1 cellular context compared by ENCODE assay signal in genomic region chr3:19226516-19226915, GRCh38.
TF ChIP-seq lines count a peak whose summit lies in the region.

No MANE protein-coding gene starts in this region.

TF ChIP-seq in GM23338, 12 proteins besides CTCF, POLR2A, EP300 and RAD21:
- TF ChIP-seq ZNF462 (CRISPR knock-in tag; IDR thresholded peaks at IDR 0.05) (no peak), NANOG (IDR thresholded peaks at IDR 0.05; ENCODE audit: borderline replicate concordance) (no peak), ZNF114 (CRISPR knock-in tag; IDR thresholded peaks at IDR 0.05) (no peak), CREB1 (CRISPR knock-in tag; IDR thresholded peaks at IDR 0.05; ENCODE audit: low read depth) (no peak), STAT1 (IDR thresholded peaks at IDR 0.05; ENCODE audit: unreplicated experiment) (no peak), JUNB (IDR thresholded peaks at IDR 0.05; ENCODE audit: unreplicated experiment) (no peak), POLR2AphosphoS5 (IDR thresholded peaks at IDR 0.05; ENCODE audit: low read depth) (no peak), REST (IDR thresholded peaks at IDR 0.05; ENCODE audit: unreplicated experiment) (no peak), EZH2 (IDR thresholded peaks at IDR 0.05; ENCODE audit: low read depth, unreplicated experiment) (no peak), ETS1 (IDR thresholded peaks at IDR 0.05) (no peak)
